20 cellular contexts compared by ENCODE assay signal in genomic region chr15:27820722-27821121, GRCh38.
DNase-seq lines count a peak whose midpoint lies in the region; ATAC-seq, FAIRE-seq and TF ChIP-seq lines count a peak whose summit lies in the region.
"Had no signal": no experiment of that assay in that cellular context is flagged by ENCODE, and none has a peak within 500 bp of the region (broad histone marks: within the 10 kb centered on the region; RNA-seq: fewer than 3 reads in every experiment).

No MANE protein-coding gene starts in this region.

- no peak overlapping the region for H3K27ac ChIP-seq in A549
- peak overlapping the region in 8 of 11 experiments; percentile 17 to 86 (median 37); a peak in 7 of 22 replicates for H3K27ac ChIP-seq in BLaER1 treated with 17β-estradiol and CSF1 and Interleukin-3, amounts not matched to agents 10 nM and 100 nM
- H3K27ac ChIP-seq: BLaER1, GM23248 had no signal

- H3K9me3 ChIP-seq in A549 = peaks cover 14% of the 10 kb centered on the region; the same call in 2 of the 3 replicates
- H3K9me3 ChIP-seq in BLaER1 treated with 17β-estradiol and CSF1 and Interleukin-3, amounts not matched to agents 10 nM and 100 nM (replicated peaks in 1 of 11) = peaks cover 13 to 27% (median 21%) of the 10 kb centered on the region in 11 experiments; a peak in 21 of 22 replicates

- H3K27me3 ChIP-seq in BLaER1 treated with 17β-estradiol and CSF1 and Interleukin-3, amounts not matched to agents 10 nM and 100 nM = no peaks in the 10 kb centered on the region
- H3K27me3 ChIP-seq: BLaER1 had no signal

- TF ChIP-seq CTCF in A549 (IDR thresholded peaks at IDR 0.05) = no peak

- H3K4me3 ChIP-seq in A549 = no peak overlapping the region
- H3K4me3 ChIP-seq in BLaER1 treated with 17β-estradiol and CSF1 and Interleukin-3, amounts not matched to agents 10 nM and 100 nM = no peak overlapping the region
- H3K4me3 ChIP-seq: BLaER1, GM12878, GM23248 had no signal

- no peaks in the 10 kb centered on the region for H4K20me1 ChIP-seq in BLaER1 treated with 17β-estradiol and CSF1 and Interleukin-3, amounts not matched to agents 10 nM and 100 nM
- H4K20me1 ChIP-seq: BLaER1 had no signal

- ATAC-seq in A549 = no peak
- ATAC-seq: GM12878 had no signal

- no peaks in the 10 kb centered on the region for H3K36me3 ChIP-seq in BLaER1 treated with 17β-estradiol and CSF1 and Interleukin-3, amounts not matched to agents 10 nM and 100 nM
- H3K36me3 ChIP-seq: BLaER1 had no signal

- TF ChIP-seq RAD21 in A549 (conservative IDR thresholded peaks at IDR 0.05 in 1 of 2, IDR thresholded peaks at IDR 0.05 in 1 of 2) = no peak

- intact Hi-C loops in posterior vena cava (cut with DNase I) = no loop called here

- no peak for TF ChIP-seq EP300 in A549 (IDR thresholded peaks at IDR 0.05)

- WGBS in A549 (ENCODE audit: missing lambda C conversion rate) = 22% methylated on average over 4 of the region's 4 CpGs

- DNase-seq in A549 (ENCODE audit: low read depth in 1 of 2, low spot score in 1 of 2) = no peak
- peak; percentile 61 for DNase-seq in astrocyte of the hippocampus (ENCODE audit: low read depth, low spot score)
- peak; percentile 24 for DNase-seq in posterior vena cava (ENCODE audit: low spot score)
- no peak for DNase-seq in activated T-cell treated with anti-CD3 and anti-CD28 coated beads, Interleukin-2, amount 50 U/mL, for 48 hours
- DNase-seq in T-helper 9 cell = no peak
- no peak for DNase-seq in NK-92 treated with Interleukin-12 subunit alpha and Interleukin-12 subunit beta, amount 100 ng/mL, for 24 hours (lab: John Stamatoyannopoulos, UW)
- no peak for DNase-seq in DMS 273 (lab: John Stamatoyannopoulos, UW; ENCODE audit: unreplicated experiment)
- DNase-seq: CD4-positive, alpha-beta T cell; CD8-positive, alpha-beta memory T cell; DMS79; EL; H7; HCEC 1CT had no signal

- no peak for FAIRE-seq in A549 (lab: Jason Lieb, UNC)
- FAIRE-seq: D721Med, GM12878, GM19239, H1 had no signal

- H3K9ac ChIP-seq in BLaER1 treated with 17β-estradiol and CSF1 and Interleukin-3, amounts not matched to agents 10 nM and 100 nM = no peak overlapping the region
- H3K9ac ChIP-seq: BLaER1, GM23248 had no signal

- no peak for TF ChIP-seq POLR2A in A549 (IDR thresholded peaks at IDR 0.05; ENCODE audit: low read length)

- CTCF ChIA-PET in A549 (lab: Yijun Ruan, JAX) = no interaction called here

- H3K4me2 ChIP-seq in A549 = peak overlapping the region; percentile 17; the same call in 1 of the 3 replicates
- peak overlapping the region in 5 of 11 experiments; percentile 23 to 76 (median 48); a peak in 8 of 22 replicates for H3K4me2 ChIP-seq in BLaER1 treated with 17β-estradiol and CSF1 and Interleukin-3, amounts not matched to agents 10 nM and 100 nM
- H3K4me2 ChIP-seq: BLaER1 had no signal

- 0 out of 3 replicates have a peak, but pooled peaks cover 3% of the 10 kb centered on the region for H3K4me1 ChIP-seq in A549
- H3K4me1 ChIP-seq in BLaER1 treated with 17β-estradiol and CSF1 and Interleukin-3, amounts not matched to agents 10 nM and 100 nM = peaks cover 0 to 37% (median 23%) of the 10 kb centered on the region in 10 experiments; a peak in 18 of 20 replicates

- POLR2A ChIA-PET in A549 (lab: Yijun Ruan, JAX) = no interaction called here

TF ChIP-seq in A549, 52 proteins besides CTCF, POLR2A, EP300 and RAD21:
- no peak for TF ChIP-seq POLR2AphosphoS2 (conservative IDR thresholded peaks at IDR 0.05; ENCODE audit: low read length)
TF ChIP-seq in A549: peak in this region for 0.

Comparison
In these comparisons a context has a peak if more than half of its experiments do, and no peak if none do; other contexts are left out.
1. DNase-seq: peak in astrocyte of the hippocampus (single experiment) and posterior vena cava (single experiment); none in A549 (0 of 2), activated T-cell treated with anti-CD3 and anti-CD28 coated beads, Interleukin-2, amount 50 U/mL, for 48 hours (0 of 2), T-helper 9 cell (single experiment), NK-92 treated with Interleukin-12 subunit alpha and Interleukin-12 subunit beta, amount 100 ng/mL, for 24 hours (single experiment) and DMS 273 (single experiment).
2. H3K27ac ChIP-seq: peak in BLaER1 treated with 17β-estradiol and CSF1 and Interleukin-3, amounts not matched to agents 10 nM and 100 nM (8 of 11); none in A549 (0 of 2).